ENCODE assay signal across 21 cellular contexts in the genomic region with DNA sequence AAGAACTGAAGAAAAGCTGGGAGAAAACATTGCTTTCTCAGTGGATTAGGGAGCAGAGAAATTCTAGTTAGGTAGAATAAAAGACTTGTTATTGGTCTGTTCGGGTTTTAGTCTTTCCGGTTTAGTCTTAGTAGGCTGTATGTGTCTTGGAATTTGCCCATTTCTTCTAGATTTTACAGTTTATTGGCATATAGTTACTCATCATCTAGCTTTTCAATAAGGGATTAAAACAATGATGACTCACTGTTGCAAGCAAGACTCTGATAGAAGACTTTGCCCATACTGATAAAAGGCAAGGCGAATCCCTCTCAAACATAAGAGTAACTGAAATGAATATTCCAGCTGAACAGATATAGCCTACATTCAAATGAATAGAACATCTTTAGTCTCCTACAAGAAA.
DNase-seq lines count a peak whose midpoint lies in the region; ATAC-seq and TF ChIP-seq lines count a peak whose summit lies in the region.
"Had no signal": no experiment of that assay in that cellular context is flagged by ENCODE, and none has a peak within 500 bp of the region (broad histone marks: within the 10 kb centered on the region; RNA-seq: fewer than 3 reads in every experiment).

No MANE protein-coding gene starts in this region.

- H3K9ac ChIP-seq in neural progenitor cell, result no peak overlapping the region
- H3K9ac ChIP-seq: BLaER1 treated with 17β-estradiol and CSF1 and Interleukin-3, amounts not matched to agents 10 nM and 100 nM; SK-N-SH had no signal

- H3F3A ChIP-seq in neural progenitor cell (ENCODE audit: low read depth) (peaks cover 24% of the 10 kb centered on the region), GM23338 (replicated peaks; ENCODE audit: low read depth) (no peaks in the 10 kb centered on the region)

- H3K9me3 ChIP-seq in neural progenitor cell (ENCODE audit: low read depth), result peaks cover 6% of the 10 kb centered on the region

- H3K27me3 ChIP-seq in ACC112 (ENCODE audit: insufficient read depth, low read length), result no peaks in the 10 kb centered on the region
- H3K27me3 ChIP-seq in neural progenitor cell, result no peaks in the 10 kb centered on the region
- H3K27me3 ChIP-seq in GM23338 (ENCODE audit: insufficient read depth), result no peaks in the 10 kb centered on the region
- H3K27me3 ChIP-seq: BLaER1 treated with 17β-estradiol and CSF1 and Interleukin-3, amounts not matched to agents 10 nM and 100 nM; Peyer's patch had no signal

- H3K4me3 ChIP-seq in ACC112 (ENCODE audit: low read depth, low read length) (no peak overlapping the region), epithelial cell of esophagus (ENCODE audit: low read length) (no peak overlapping the region), neural progenitor cell (no peak overlapping the region), GM23338 (no peak overlapping the region)
- H3K4me3 ChIP-seq: BLaER1 treated with 17β-estradiol and CSF1 and Interleukin-3, amounts not matched to agents 10 nM and 100 nM; Peyer's patch had no signal

- H3K27ac Mint-ChIP-seq in neural progenitor cell (no peak overlapping the region), GM23338 (no peak overlapping the region)
- H3K27ac Mint-ChIP-seq: CD8-positive, alpha-beta memory T cell had no signal

- H3K9me3 Mint-ChIP-seq in neural progenitor cell (peaks cover 34% of the 10 kb centered on the region), GM23338 (peaks cover 28% of the 10 kb centered on the region)

- H4K20me1 ChIP-seq in neural progenitor cell (ENCODE audit: low read depth) (no peaks in the 10 kb centered on the region), GM23338 (replicated peaks; ENCODE audit: insufficient read depth) (no peaks in the 10 kb centered on the region)

- DNase-seq in HT1080 (ENCODE audit: low read depth) (peak; percentile 11), epithelial cell of esophagus (ENCODE audit: low read depth) (peak; percentile 5), neural progenitor cell (ENCODE audit: low spot score) (peak; percentile 22), NCI-H146 (lab: John Stamatoyannopoulos, UW) (no peak), GM23338 (ENCODE audit: low spot score) (no peak), caudate nucleus (lab: John Stamatoyannopoulos, UW) (no peak), NCI-H2107 (lab: John Stamatoyannopoulos, UW) (no peak)
- DNase-seq: 8988T; CD8-positive, alpha-beta memory T cell; H7; KG1; NCI-H1092 treated with DMSO at 0.1 percent for 48 hours; NCI-H1694 treated with DMSO at 0.1 percent for 48 hours; NCI-H226; NCI-H524 treated with DMSO at 0.1 percent for 48 hours; Peyer's patch; SK-N-SH had no signal

- TF ChIP-seq CTCF in epithelial cell of esophagus (IDR thresholded peaks at IDR 0.05; ENCODE audit: insufficient read depth, low read depth, low read length, missing control alignments) (no peak), neural progenitor cell (IDR thresholded peaks at IDR 0.05) (no peak), GM23338 (conservative IDR thresholded peaks at IDR 0.05; ENCODE audit: low read depth in 2 of 2) (no peak)

- H3K4me1 Mint-ChIP-seq in neural progenitor cell (peaks cover 12% of the 10 kb centered on the region), GM23338 (peaks cover 13% of the 10 kb centered on the region)

- H3K36me3 Mint-ChIP-seq in neural progenitor cell, result peaks cover 34% of the 10 kb centered on the region
- peaks cover 39% of the 10 kb centered on the region for H3K36me3 Mint-ChIP-seq in GM23338 (ENCODE audit: low read depth)

- peak overlapping the region; percentile 55 for H3K27ac ChIP-seq in ACC112 (ENCODE audit: low read depth, low read length)
- H3K27ac ChIP-seq in neural progenitor cell, result peak overlapping the region; percentile 70
- H3K27ac ChIP-seq in GM23338 (ENCODE audit: low read depth), result no peak overlapping the region
- no peak overlapping the region for H3K27ac ChIP-seq in caudate nucleus (ENCODE audit: low read depth, low read length)
- H3K27ac ChIP-seq: BLaER1 treated with 17β-estradiol and CSF1 and Interleukin-3, amounts not matched to agents 10 nM and 100 nM; HL-60; Peyer's patch had no signal

- no peaks in the 10 kb centered on the region for H3K79me2 ChIP-seq in ACC112 (ENCODE audit: control insufficient read depth, insufficient read depth, low read length, unreplicated experiment)
- H3K79me2 ChIP-seq in neural progenitor cell (ENCODE audit: low read depth), result no peaks in the 10 kb centered on the region
- no peaks in the 10 kb centered on the region for H3K79me2 ChIP-seq in GM23338 (replicated peaks; ENCODE audit: insufficient read depth)

- H3K27me3 Mint-ChIP-seq in neural progenitor cell (ENCODE audit: insufficient read depth, low read depth) (peaks cover 3% of the 10 kb centered on the region), GM23338 (ENCODE audit: insufficient read depth, low read depth, poor library complexity) (no peaks in the 10 kb centered on the region)
- H3K27me3 Mint-ChIP-seq: CD8-positive, alpha-beta memory T cell had no signal

- H3K36me3 ChIP-seq in ACC112 (ENCODE audit: insufficient read depth, low read length) (no peaks in the 10 kb centered on the region), neural progenitor cell (no peaks in the 10 kb centered on the region), GM23338 (ENCODE audit: insufficient read depth) (no peaks in the 10 kb centered on the region; the same call in 1 of the 2 replicates)

- H3K4me1 ChIP-seq in ACC112 (ENCODE audit: control insufficient read depth, insufficient read depth, low read length, unreplicated experiment) (peaks cover 16% of the 10 kb centered on the region), neural progenitor cell (peaks cover 30% of the 10 kb centered on the region), GM23338 (ENCODE audit: insufficient read depth) (peaks cover 5% of the 10 kb centered on the region; the same call in 1 of the 2 replicates)
- H3K4me1 ChIP-seq: Peyer's patch had no signal

- H2AFZ ChIP-seq in ACC112 (ENCODE audit: low read length, unreplicated experiment) (no peak overlapping the region), neural progenitor cell (replicated peaks) (no peak overlapping the region), GM23338 (no peak overlapping the region)

- no peak overlapping the region for H3K4me3 Mint-ChIP-seq in neural progenitor cell
- no peak overlapping the region for H3K4me3 Mint-ChIP-seq in GM23338
- H3K4me3 Mint-ChIP-seq: CD8-positive, alpha-beta memory T cell had no signal

- no peaks in the 10 kb centered on the region for H3K9me2 ChIP-seq in GM23338 (ENCODE audit: insufficient read depth)
- H3K9me2 ChIP-seq: SK-N-SH had no signal

- peak overlapping the region; percentile 10 for H3K4me2 ChIP-seq in neural progenitor cell
- H3K4me2 ChIP-seq in GM23338, result no peak overlapping the region
- H3K4me2 ChIP-seq: SK-N-SH had no signal

- no peak for ATAC-seq in GM23338
- ATAC-seq: Right ventricle myocardium inferior had no signal

TF ChIP-seq in GM23338, 12 proteins besides CTCF, POLR2A, EP300 and RAD21 (continues in another document):
- TF ChIP-seq EZH2 (IDR thresholded peaks at IDR 0.05; ENCODE audit: low read depth, unreplicated experiment) (no peak), ZNF331 (CRISPR knock-in tag; IDR thresholded peaks at IDR 0.05; ENCODE audit: low read depth) (no peak), NANOG (IDR thresholded peaks at IDR 0.05; ENCODE audit: borderline replicate concordance) (no peak), CREB1 (CRISPR knock-in tag; IDR thresholded peaks at IDR 0.05; ENCODE audit: low read depth) (no peak), EZH2phosphoT487 (IDR thresholded peaks at IDR 0.05; ENCODE audit: unreplicated experiment) (no peak), STAT1 (IDR thresholded peaks at IDR 0.05; ENCODE audit: unreplicated experiment) (no peak), ZNF114 (CRISPR knock-in tag; IDR thresholded peaks at IDR 0.05) (no peak), ETS1 (IDR thresholded peaks at IDR 0.05) (no peak), JUNB (IDR thresholded peaks at IDR 0.05; ENCODE audit: unreplicated experiment) (no peak), POLR2AphosphoS5 (IDR thresholded peaks at IDR 0.05; ENCODE audit: low read depth) (no peak)
- TF ChIP-seq, protein P1, sequence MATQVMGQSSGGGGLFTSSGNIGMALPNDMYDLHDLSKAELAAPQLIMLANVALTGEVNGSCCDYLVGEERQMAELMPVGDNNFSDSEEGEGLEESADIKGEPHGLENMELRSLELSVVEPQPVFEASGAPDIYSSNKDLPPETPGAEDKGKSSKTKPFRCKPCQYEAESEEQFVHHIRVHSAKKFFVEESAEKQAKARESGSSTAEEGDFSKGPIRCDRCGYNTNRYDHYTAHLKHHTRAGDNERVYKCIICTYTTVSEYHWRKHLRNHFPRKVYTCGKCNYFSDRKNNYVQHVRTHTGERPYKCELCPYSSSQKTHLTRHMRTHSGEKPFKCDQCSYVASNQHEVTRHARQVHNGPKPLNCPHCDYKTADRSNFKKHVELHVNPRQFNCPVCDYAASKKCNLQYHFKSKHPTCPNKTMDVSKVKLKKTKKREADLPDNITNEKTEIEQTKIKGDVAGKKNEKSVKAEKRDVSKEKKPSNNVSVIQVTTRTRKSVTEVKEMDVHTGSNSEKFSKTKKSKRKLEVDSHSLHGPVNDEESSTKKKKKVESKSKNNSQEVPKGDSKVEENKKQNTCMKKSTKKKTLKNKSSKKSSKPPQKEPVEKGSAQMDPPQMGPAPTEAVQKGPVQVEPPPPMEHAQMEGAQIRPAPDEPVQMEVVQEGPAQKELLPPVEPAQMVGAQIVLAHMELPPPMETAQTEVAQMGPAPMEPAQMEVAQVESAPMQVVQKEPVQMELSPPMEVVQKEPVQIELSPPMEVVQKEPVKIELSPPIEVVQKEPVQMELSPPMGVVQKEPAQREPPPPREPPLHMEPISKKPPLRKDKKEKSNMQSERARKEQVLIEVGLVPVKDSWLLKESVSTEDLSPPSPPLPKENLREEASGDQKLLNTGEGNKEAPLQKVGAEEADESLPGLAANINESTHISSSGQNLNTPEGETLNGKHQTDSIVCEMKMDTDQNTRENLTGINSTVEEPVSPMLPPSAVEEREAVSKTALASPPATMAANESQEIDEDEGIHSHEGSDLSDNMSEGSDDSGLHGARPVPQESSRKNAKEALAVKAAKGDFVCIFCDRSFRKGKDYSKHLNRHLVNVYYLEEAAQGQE (IDR thresholded peaks at IDR 0.05; ENCODE audit: unreplicated experiment), result no peak

Comparison
In these comparisons a context has a peak if more than half of its experiments do, and no peak if none do; other contexts are left out.
1. H3K27ac ChIP-seq: peak in ACC112 (single experiment) and neural progenitor cell (single experiment); none in GM23338 (single experiment) and caudate nucleus (single experiment).
2. DNase-seq: peak in HT1080 (single experiment), epithelial cell of esophagus (single experiment) and neural progenitor cell (single experiment); none in NCI-H146 (single experiment), GM23338 (single experiment), caudate nucleus (0 of 61) and NCI-H2107 (single experiment).